In the genomic region with DNA sequence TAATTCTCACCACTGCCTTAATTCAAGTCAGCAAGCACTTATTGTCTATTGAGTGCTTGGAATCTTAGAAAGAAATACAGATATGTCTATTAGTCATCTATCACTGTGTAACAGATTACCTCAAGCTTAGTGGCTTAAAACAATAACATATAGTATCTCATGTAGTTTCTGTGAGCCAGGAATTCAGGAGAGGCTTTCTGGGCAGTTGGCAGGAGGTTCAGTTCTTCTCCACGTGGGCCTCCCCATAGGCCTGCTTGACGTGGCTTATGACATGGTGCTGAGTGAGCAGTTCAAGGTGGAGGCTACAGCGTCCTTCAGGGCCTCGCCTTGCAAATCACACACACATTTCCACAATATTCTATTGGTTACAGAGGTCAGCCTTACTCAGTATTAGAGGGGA, we compare ENCODE assay signal across 20 cellular contexts.
DNase-seq lines count a peak whose midpoint lies in the region; ATAC-seq and TF ChIP-seq lines count a peak whose summit lies in the region.
"Had no signal": no experiment of that assay in that cellular context is flagged by ENCODE, and none has a peak within 500 bp of the region (broad histone marks: within the 10 kb centered on the region; RNA-seq: fewer than 3 reads in every experiment).

No MANE protein-coding gene starts in this region.

- WGBS in adrenal gland, 4 donors = 21 to 54% (median 48%) methylated on average over 3 to 4 of the region's 4 CpGs
- WGBS in gastroesophageal sphincter (ENCODE audit: low coverage in 1 of 2), 2 donors = 0 to 64% methylated on average over 1 to 4 of the region's 4 CpGs

- intact Hi-C loops in adrenal gland (cut with DNase I) = no loop called here

- no peaks in the 10 kb centered on the region for H3K27me3 Mint-ChIP-seq in T-cell
- H3K27me3 Mint-ChIP-seq: activated CD4-positive, alpha-beta T cell treated with anti-CD3 and anti-CD28 coated beads for 36 hours had no signal

- no peaks in the 10 kb centered on the region for H3K9me3 Mint-ChIP-seq in T-cell
- H3K9me3 Mint-ChIP-seq: endodermal cell had no signal

- H3K4me1 Mint-ChIP-seq in T-cell = peaks cover 2 to 5% (median 4%) of the 10 kb centered on the region in 3 donors
- H3K4me1 Mint-ChIP-seq: activated CD4-positive, alpha-beta T cell treated with anti-CD3 and anti-CD28 coated beads for 36 hours; endodermal cell had no signal

- H3K36me3 ChIP-seq in adrenal gland (replicated peaks in 1 of 2) (no peaks in the 10 kb centered on the region), gastroesophageal sphincter (peaks cover 0 to 3% of the 10 kb centered on the region in 2 donors)
- H3K36me3 ChIP-seq: left ventricle myocardium inferior, ovary had no signal

- no peak overlapping the region for H3K4me3 ChIP-seq in adrenal gland
- no peak overlapping the region for H3K4me3 ChIP-seq in fibroblast of pulmonary artery (replicated peaks; ENCODE audit: low read depth, low read length)
- H3K4me3 ChIP-seq in retinal pigment epithelial cell (ENCODE audit: low read length) = no peak overlapping the region
- H3K4me3 ChIP-seq in gastroesophageal sphincter = no peak overlapping the region
- H3K4me3 ChIP-seq: K562, left ventricle myocardium inferior, ovary, skin epidermis had no signal

- H3K36me3 Mint-ChIP-seq in T-cell = peaks cover 30% of the 10 kb centered on the region

- no peak for ATAC-seq in GM21390 (IDR thresholded peaks at IDR 0.05; ENCODE audit: unreplicated experiment)
- no peak for ATAC-seq in T-cell (replicated peaks in 1 of 4)
- ATAC-seq in gastroesophageal sphincter = no peak
- ATAC-seq: activated CD4-positive, alpha-beta T cell treated with anti-CD3 and anti-CD28 coated beads for 36 hours; K562 had no signal

- no peaks in the 10 kb centered on the region for H3K9me3 ChIP-seq in adrenal gland (replicated peaks in 1 of 3)
- H3K9me3 ChIP-seq in gastroesophageal sphincter = no peaks in the 10 kb centered on the region
- H3K9me3 ChIP-seq: left ventricle myocardium inferior, ovary had no signal

- H3K4me1 ChIP-seq in adrenal gland (replicated peaks in 1 of 2) = peaks cover 0 to 7% of the 10 kb centered on the region in 2 donors
- peaks cover 0 to 22% (median 0%) of the 10 kb centered on the region in 3 donors for H3K4me1 ChIP-seq in gastroesophageal sphincter

- CTCF ChIA-PET in T-cell (lab: Charles Lee) = no interaction called here

- no peak for TF ChIP-seq EP300 in gastroesophageal sphincter (IDR thresholded peaks at IDR 0.05)

- no peak overlapping the region for H3K4me3 Mint-ChIP-seq in T-cell
- H3K4me3 Mint-ChIP-seq: activated CD4-positive, alpha-beta T cell treated with anti-CD3 and anti-CD28 coated beads for 36 hours; endodermal cell had no signal

- no peak for TF ChIP-seq CTCF in adrenal gland (IDR thresholded peaks at IDR 0.05)
- TF ChIP-seq CTCF in fibroblast of pulmonary artery (IDR thresholded peaks at IDR 0.05; ENCODE audit: low read length, missing control alignments) = no peak
- TF ChIP-seq CTCF in retinal pigment epithelial cell (conservative IDR thresholded peaks at IDR 0.05; ENCODE audit: low read depth, low read length) = no peak
- no peak for TF ChIP-seq CTCF in gastroesophageal sphincter (IDR thresholded peaks at IDR 0.05)

- H3K27me3 ChIP-seq in adrenal gland = no peaks in the 10 kb centered on the region
- H3K27me3 ChIP-seq in gastroesophageal sphincter = no peaks in the 10 kb centered on the region
- H3K27me3 ChIP-seq: ovary had no signal

- H3K27ac ChIP-seq in adrenal gland (no peak overlapping the region), gastroesophageal sphincter (no peak overlapping the region)
- H3K27ac ChIP-seq: left ventricle myocardium inferior, ovary, skin epidermis had no signal

- POLR2A ChIA-PET in T-cell (lab: Charles Lee) = no interaction called here

- TF ChIP-seq POLR2A in adrenal gland (IDR thresholded peaks at IDR 0.05) (no peak), gastroesophageal sphincter (IDR thresholded peaks at IDR 0.05) (no peak)

- no peak overlapping the region for H3K27ac Mint-ChIP-seq in T-cell
- H3K27ac Mint-ChIP-seq: activated CD4-positive, alpha-beta T cell treated with anti-CD3 and anti-CD28 coated beads for 36 hours; endodermal cell had no signal

- peak; percentile 52 for DNase-seq in HK-2 (ENCODE audit: unreplicated experiment)
- DNase-seq in adrenal gland = peak in 4 of 7 donors; percentile 30 to 59 (median 44)
- peak; percentile 81 for DNase-seq in fibroblast of pulmonary artery (ENCODE audit: low read depth)
- peak; percentile 29 for DNase-seq in retinal pigment epithelial cell (ENCODE audit: low read depth)
- DNase-seq in T-cell = no peak
- no peak for DNase-seq in cerebellum (ENCODE audit: low spot score)
- DNase-seq: activated CD4-positive, alpha-beta T cell treated with anti-CD3 and anti-CD28 coated beads for 36 hours; activated effector memory CD4-positive, alpha-beta T cell treated with anti-CD3 and anti-CD28 coated beads, Interleukin-2, amount 50 U/mL, for 16 hours; amygdala; Calu3; endodermal cell; left ventricle myocardium inferior; NCI-H2081 treated with DMSO at 0.1 percent for 48 hours; NCI-H524 treated with DMSO at 0.1 percent for 48 hours; ovary; stimulated activated CD4-positive, alpha-beta T cell treated with anti-CD3 and anti-CD28 coated beads, Interleukin-4, amount 100 ng/mL, for 1 hour had no signal

Comparison
In these comparisons a context has a peak if more than half of its experiments do, and no peak if none do; other contexts are left out.
1. DNase-seq: peak in HK-2 (single experiment), adrenal gland (4 of 7), fibroblast of pulmonary artery (single experiment) and retinal pigment epithelial cell (single experiment); none in T-cell (0 of 34) and cerebellum (single experiment).